9 cellular contexts compared by ENCODE assay signal in genomic region chr1:248622491-248623106, GRCh38. TPM values are rescaled to one million over a fixed set of nuclear protein-coding genes. Genes with fewer than 3 reads are reported as not detected.
DNase-seq lines count a peak whose midpoint lies in the region; ATAC-seq and TF ChIP-seq lines count a peak whose summit lies in the region.
"Had no signal": no experiment of that assay in that cellular context is flagged by ENCODE, and none has a peak within 500 bp of the region (broad histone marks: within the 10 kb centered on the region; RNA-seq: fewer than 3 reads in every experiment).

No MANE protein-coding gene starts in this region.

- CTCF ChIA-PET in PC-9 (lab: Charles Lee): no interaction called here

- H3K4me3 ChIP-seq in PC-9 (no peak overlapping the region), fibroblast of mammary gland (ENCODE audit: control insufficient read depth, low read depth, low read length) (no peak overlapping the region)
- H3K4me3 ChIP-seq: BLaER1 had no signal

- no peaks in the 10 kb centered on the region; the same call in 1 of the 2 replicates for H3K27me3 ChIP-seq in PC-9 (ENCODE audit: insufficient read depth, low read depth)
- H3K27me3 ChIP-seq: BLaER1 had no signal

- no peaks in the 10 kb centered on the region for H3K36me3 ChIP-seq in PC-9 (ENCODE audit: low read depth)
- H3K36me3 ChIP-seq: BLaER1 had no signal

- H3K4me1 ChIP-seq in PC-9 (replicated peaks; ENCODE audit: insufficient read depth): no peaks in the 10 kb centered on the region
- H3K4me1 ChIP-seq: BLaER1 had no signal

- DNase-seq in NCI-H1105 treated with DMSO at 0.1 percent for 48 hours (lab: John Stamatoyannopoulos, UW) (peak; percentile 15), NCI-H1105 (lab: John Stamatoyannopoulos, UW) (no peak), PC-9 (no peak), fibroblast of mammary gland (ENCODE audit: low read depth) (peak; percentile 22), NCI-H187 treated with DMSO at 0.1 percent for 48 hours (lab: John Stamatoyannopoulos, UW) (no peak)
- DNase-seq in stimulated activated naive CD8-positive, alpha-beta T cell treated with anti-CD3 and anti-CD28 coated beads, Interleukin-15, Interleukin-2, amounts not matched to agents 100 U/mL and 50 U/mL, for 24 hours: no peak

- H3F3A ChIP-seq in PC-9 (ENCODE audit: insufficient read depth, low read depth): no peaks in the 10 kb centered on the region

- no TSS peak for BruUV-seq in PC-9 (replicated peaks; lab: Mats Ljungman, UMichigan)

- peak; percentile 70 for TF ChIP-seq CTCF in PC-9 (conservative IDR thresholded peaks at IDR 0.05)
- peak; percentile 37 for TF ChIP-seq CTCF in fibroblast of mammary gland (conservative IDR thresholded peaks at IDR 0.05; ENCODE audit: control insufficient read depth, insufficient read depth, low read depth, low read length)

- H2AFZ ChIP-seq in PC-9: no peak overlapping the region

- no peaks in the 10 kb centered on the region for H3K9me3 ChIP-seq in PC-9 (ENCODE audit: insufficient read depth, low read depth)
- H3K9me3 ChIP-seq: BLaER1 had no signal

- no peaks in the 10 kb centered on the region for H3K9me2 ChIP-seq in PC-9 (ENCODE audit: insufficient read depth)

- no peak overlapping the region for H3K4me2 ChIP-seq in PC-9
- H3K4me2 ChIP-seq: BLaER1 had no signal

- no peaks in the 10 kb centered on the region for H4K20me1 ChIP-seq in PC-9 (ENCODE audit: insufficient read depth)
- H4K20me1 ChIP-seq: BLaER1 had no signal

- no peaks in the 10 kb centered on the region for H3K79me2 ChIP-seq in PC-9 (ENCODE audit: low read depth)

- ATAC-seq in GM19455 (IDR thresholded peaks at IDR 0.05; ENCODE audit: unreplicated experiment) (peak; percentile 96), HG03521 (IDR thresholded peaks at IDR 0.05; ENCODE audit: unreplicated experiment) (peak; percentile 92)
- peak; percentile 74 for ATAC-seq in stimulated activated naive CD8-positive, alpha-beta T cell treated with anti-CD3 and anti-CD28 coated beads, Interleukin-15, Interleukin-2, amounts not matched to agents 100 U/mL and 50 U/mL, for 24 hours

- POLR2A ChIA-PET in PC-9 (lab: Charles Lee; ENCODE audit: unreplicated experiment): no interaction called here

- no peak overlapping the region for H3K27ac ChIP-seq in PC-9
- H3K27ac ChIP-seq: BLaER1 had no signal

- intact Hi-C loops in PC-9 (cut with micrococcal nuclease; ENCODE audit: unreplicated experiment): loop anchor here (2.0 kb wide), 1 partner anchor 186 kb away; no protein-coding TSS in a partner anchor

RNA-seq across cellular contexts. Expression of gene OR2T11, which starts 12.3 kb away (rescaled TPM):
- total RNA-seq in PC-9 (2021): not detected in 2 replicates

RNA-seq across cellular contexts. Expression of gene OR2T35, which starts 22.5 kb away (rescaled TPM):
- not detected in 2 replicates for total RNA-seq in PC-9 (2021)

RNA-seq across cellular contexts. Expression of gene OR2T10, which starts 25.1 kb away (rescaled TPM):
- total RNA-seq in PC-9 (2021): not detected in 2 replicates

RNA-seq across cellular contexts. Expression of gene OR2T27, which starts 32.7 kb away (rescaled TPM):
- not detected in 2 replicates for total RNA-seq in PC-9 (2021)

RNA-seq across cellular contexts. Expression of gene OR2T34, which starts 48.0 kb away (rescaled TPM):
- total RNA-seq in PC-9 (2021): not detected in 2 replicates

Comparison
In these comparisons a context has a peak if more than half of its experiments do, and no peak if none do; other contexts are left out.
1. DNase-seq: peak in NCI-H1105 treated with DMSO at 0.1 percent for 48 hours (single experiment) and fibroblast of mammary gland (single experiment); none in NCI-H1105 (single experiment), PC-9 (0 of 2), stimulated activated naive CD8-positive, alpha-beta T cell treated with anti-CD3 and anti-CD28 coated beads, Interleukin-15, Interleukin-2, amounts not matched to agents 100 U/mL and 50 U/mL, for 24 hours (single experiment) and NCI-H187 treated with DMSO at 0.1 percent for 48 hours (single experiment).
2. Peak in every context shown above with its lines, with median percentiles within 50 percentile points of each other: ATAC-seq.